Comparison of ENCODE assay signal across 15 cellular contexts in the genomic region with DNA sequence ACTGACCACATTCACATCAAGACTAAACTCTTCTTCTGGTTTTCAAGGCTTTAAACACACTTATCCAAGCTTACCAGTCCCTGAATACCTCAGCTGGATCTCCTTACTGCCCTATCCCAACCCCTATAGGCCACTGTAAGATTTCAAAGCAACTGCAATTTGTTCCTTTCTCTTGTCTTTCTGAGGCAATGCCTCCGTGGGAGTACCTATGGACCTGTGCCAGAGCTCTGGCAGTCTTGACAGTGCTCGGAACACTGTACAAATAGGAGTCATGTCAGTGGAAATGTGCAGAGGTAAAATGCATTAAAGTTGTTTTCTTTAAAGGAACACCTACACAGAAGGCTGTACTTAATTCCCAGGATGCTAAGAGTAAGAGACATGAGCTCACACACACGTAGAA.
DNase-seq lines count a peak whose midpoint lies in the region; ATAC-seq and TF ChIP-seq lines count a peak whose summit lies in the region.
"Had no signal": no experiment of that assay in that cellular context is flagged by ENCODE, and none has a peak within 500 bp of the region (broad histone marks: within the 10 kb centered on the region; RNA-seq: fewer than 3 reads in every experiment).

No MANE protein-coding gene starts in this region.

- ATAC-seq in sciatic nerve, result peak; percentile 50
- ATAC-seq in HG03175 (IDR thresholded peaks at IDR 0.05; ENCODE audit: unreplicated experiment), result no peak
- ATAC-seq in HG03565 (IDR thresholded peaks at IDR 0.05; ENCODE audit: unreplicated experiment), result no peak
- ATAC-seq: WTC11 had no signal

- TF ChIP-seq CTCF in fibroblast of the aortic adventitia (IDR thresholded peaks at IDR 0.05; ENCODE audit: insufficient read depth, low read length), result no peak

- intact Hi-C loops in sciatic nerve (cut with DNase I), result no loop called here
- intact Hi-C loops in posterior vena cava (cut with DNase I), result no loop called here

- peak; percentile 68 for DNase-seq in NCI-H1105 (lab: John Stamatoyannopoulos, UW)
- peak; percentile 18 for DNase-seq in OCI-M1 (lab: John Stamatoyannopoulos, UW)
- DNase-seq in fibroblast of the aortic adventitia (ENCODE audit: low read depth), result peak; percentile 54
- DNase-seq in sciatic nerve (ENCODE audit: low spot score), result no peak
- no peak for DNase-seq in posterior vena cava (ENCODE audit: low spot score)
- DNase-seq: CD4-positive, alpha-beta memory T cell; effector CD4-positive, alpha-beta T cell; Karpas-422; NCI-H524; retina; substantia nigra had no signal

- H3K4me3 ChIP-seq in fibroblast of the aortic adventitia (ENCODE audit: low read depth, low read length), result no peak overlapping the region
- H3K4me3 ChIP-seq: SJSA1 had no signal

Comparison
In these comparisons a context has a peak if more than half of its experiments do, and no peak if none do; other contexts are left out.
1. DNase-seq: peak in NCI-H1105 (single experiment), OCI-M1 (single experiment) and fibroblast of the aortic adventitia (single experiment); none in sciatic nerve (single experiment) and posterior vena cava (single experiment).